In genomic region chr5:109141499-109142200, GRCh38 we compare ENCODE assay signal across 16 cellular contexts.
A peak's percentile ranks its signal among the peaks of the same experiment; 100 is the strongest.
DNase-seq lines count a peak whose midpoint lies in the region; ATAC-seq and TF ChIP-seq lines count a peak whose summit lies in the region.
"Had no signal": no experiment of that assay in that cellular context is flagged by ENCODE, and none has a peak within 500 bp of the region (broad histone marks: within the 10 kb centered on the region; RNA-seq: fewer than 3 reads in every experiment).

No MANE protein-coding gene starts in this region.

- TF ChIP-seq POLR2A in IMR-90 (IDR thresholded peaks at IDR 0.05; ENCODE audit: low read depth, low read length): no peak

- in situ Hi-C loops in IMR-90 (cut with MboI; ENCODE audit: low sequenced_read_pairs): no loop called here
- in situ Hi-C loops in astrocyte of the cerebellum (cut with HindIII; ENCODE audit: low sequenced_read_pairs): no loop called here

- H3K79me1 ChIP-seq in IMR-90 (ENCODE audit: low read depth in 1 of 2, low read length in 2 of 2): no peaks in the 10 kb centered on the region; a peak in 2 of 4 replicates

- peak; percentile 35 for TF ChIP-seq CTCF in AG04450 (IDR thresholded peaks at IDR 0.05; ENCODE audit: low read depth, low read length)
- TF ChIP-seq CTCF in IMR-90 (conservative IDR thresholded peaks at IDR 0.05; ENCODE audit: low read depth, low read length): no peak
- TF ChIP-seq CTCF in astrocyte of the cerebellum (IDR thresholded peaks at IDR 0.05; ENCODE audit: low read depth, low read length, missing control alignments): peak; percentile 26

- H4K20me1 ChIP-seq in IMR-90 (ENCODE audit: insufficient read depth, low read length): no peaks in the 10 kb centered on the region

- no TSS peak for BruUV-seq in IMR-90 (replicated peaks; lab: Mats Ljungman, UMichigan)

- H3K36me3 Mint-ChIP-seq in activated T-cell treated with anti-CD3 and anti-CD28 coated beads, Interleukin-2, amount 50 U/mL, for 72 hours (ENCODE audit: insufficient read depth in 2 of 2): no peaks in the 10 kb centered on the region

- no peak for DNase-seq in AG04450 (ENCODE audit: low read depth, low spot score)
- peak; percentile 66 for DNase-seq in IMR-90
- DNase-seq in astrocyte of the cerebellum (ENCODE audit: low read depth): no peak
- peak; percentile 69 for DNase-seq in iris pigment epithelial cell (ENCODE audit: low read depth)
- DNase-seq in activated T-cell treated with anti-CD3 and anti-CD28 coated beads, Interleukin-2, amount 50 U/mL, for 72 hours: no peak
- DNase-seq in stimulated activated CD4-positive, alpha-beta T cell treated with anti-CD3 and anti-CD28 coated beads, Interleukin-4, amount 100 ng/mL, for 24 hours: no peak
- DNase-seq in NCI-H2029 (lab: John Stamatoyannopoulos, UW): no peak
- DNase-seq: activated CD4-positive, alpha-beta memory T cell treated with anti-CD3 and anti-CD28 coated beads, Interleukin-2, amount 10 ng/mL, durations not matched to agents 7 days and 5 days; amygdala; cortex of kidney; NCI-H187 treated with DMSO at 0.1 percent for 48 hours; NCI-H526; posterior cingulate gyrus had no signal

- intact Hi-C loops in IMR-90 (cut with micrococcal nuclease): no loop called here

- POLR2A ChIA-PET in AG04450 (lab: Yijun Ruan, JAX): no interaction called here
- POLR2A ChIA-PET in IMR-90 (lab: Charles Lee; ENCODE audit: unreplicated experiment): no interaction called here

- H3K27me3 Mint-ChIP-seq in activated T-cell treated with anti-CD3 and anti-CD28 coated beads, Interleukin-2, amount 50 U/mL, for 72 hours (ENCODE audit: low read depth): no peaks in the 10 kb centered on the region
- H3K27me3 Mint-ChIP-seq: activated CD4-positive, alpha-beta memory T cell treated with anti-CD3 and anti-CD28 coated beads, Interleukin-2, amount 10 ng/mL, durations not matched to agents 7 days and 5 days; activated T-helper 17 cell treated with anti-CD3 and anti-CD28 coated beads, Interleukin-2, amount 50 U/mL, for 72 hours had no signal

- H3K9me1 ChIP-seq in IMR-90 (ENCODE audit: insufficient read depth, low read length): no peaks in the 10 kb centered on the region

- no peak for TF ChIP-seq RAD21 in IMR-90 (IDR thresholded peaks at IDR 0.05; ENCODE audit: low read length)

- H3K9me3 Mint-ChIP-seq in activated T-cell treated with anti-CD3 and anti-CD28 coated beads, Interleukin-2, amount 50 U/mL, for 72 hours: no peaks in the 10 kb centered on the region
- H3K9me3 Mint-ChIP-seq: activated CD4-positive, alpha-beta memory T cell treated with anti-CD3 and anti-CD28 coated beads, Interleukin-2, amount 10 ng/mL, durations not matched to agents 7 days and 5 days; activated T-helper 17 cell treated with anti-CD3 and anti-CD28 coated beads, Interleukin-2, amount 50 U/mL, for 72 hours; T-helper 2 cell treated with Interferon-gamma antibody and Interleukin-4, amounts not matched to agents 5 μg/mL and 100 μg/mL, for 36 hours had no signal

- no peak overlapping the region for H3K9ac ChIP-seq in IMR-90 (ENCODE audit: low read depth, low read length)

- CTCF ChIA-PET in AG04450 (lab: Charles Lee) (interaction anchor here (1.0 kb wide), 1 partner anchor 10 kb away, joined by 3 read pairs; no protein-coding TSS in a partner anchor), IMR-90 (lab: Yijun Ruan, JAX) (interaction anchor here (0.6 to 1.2 kb wide), 3 partner anchors 9 to 55 kb away, joined by 3 to 7 read pairs (median 7); no protein-coding TSS in a partner anchor)

- H3K27ac Mint-ChIP-seq in activated T-cell treated with anti-CD3 and anti-CD28 coated beads, Interleukin-2, amount 50 U/mL, for 72 hours: no peak overlapping the region
- H3K27ac Mint-ChIP-seq: activated CD4-positive, alpha-beta memory T cell treated with anti-CD3 and anti-CD28 coated beads, Interleukin-2, amount 10 ng/mL, durations not matched to agents 7 days and 5 days; activated T-helper 17 cell treated with anti-CD3 and anti-CD28 coated beads, Interleukin-2, amount 50 U/mL, for 72 hours; T-helper 2 cell treated with Interferon-gamma antibody and Interleukin-4, amounts not matched to agents 5 μg/mL and 100 μg/mL, for 36 hours had no signal

- H3K4me1 Mint-ChIP-seq in activated T-cell treated with anti-CD3 and anti-CD28 coated beads, Interleukin-2, amount 50 U/mL, for 72 hours (ENCODE audit: low read depth): no peaks in the 10 kb centered on the region
- H3K4me1 Mint-ChIP-seq: activated CD4-positive, alpha-beta memory T cell treated with anti-CD3 and anti-CD28 coated beads, Interleukin-2, amount 10 ng/mL, durations not matched to agents 7 days and 5 days; activated T-helper 17 cell treated with anti-CD3 and anti-CD28 coated beads, Interleukin-2, amount 50 U/mL, for 72 hours had no signal

- H3K36me3 ChIP-seq in IMR-90 (ENCODE audit: control insufficient read depth, insufficient read depth, low read length): no peaks in the 10 kb centered on the region

- ATAC-seq in IMR-90 (ENCODE audit: low read depth): peak; percentile 38
- ATAC-seq in activated T-cell treated with anti-CD3 and anti-CD28 coated beads, Interleukin-2, amount 50 U/mL, for 72 hours (replicated peaks in 1 of 2): no peak
- no peak for ATAC-seq in HG02678 (IDR thresholded peaks at IDR 0.05; ENCODE audit: unreplicated experiment)
- ATAC-seq: activated T-helper 17 cell treated with anti-CD3 and anti-CD28 coated beads, Interleukin-2, amount 50 U/mL, for 72 hours had no signal

- dilution Hi-C loops in IMR-90 (cut with HindIII; ENCODE audit: low sequenced_read_pairs, unreplicated experiment): no loop called here

- H3K23ac ChIP-seq in IMR-90 (ENCODE audit: low read depth, low read length): no peak overlapping the region

- peaks cover 7% of the 10 kb centered on the region for H3K4me1 ChIP-seq in IMR-90 (ENCODE audit: control insufficient read depth, insufficient read depth, low read length)

- no peak overlapping the region for H2BK5ac ChIP-seq in IMR-90 (ENCODE audit: low read depth, low read length, poor library complexity, severe bottlenecking)

- H4K91ac ChIP-seq in IMR-90 (ENCODE audit: insufficient read depth, low read depth, low read length): no peak overlapping the region

- H2AFZ ChIP-seq in IMR-90 (replicated peaks; ENCODE audit: low read length, poor library complexity): no peak overlapping the region

- H4K8ac ChIP-seq in IMR-90 (ENCODE audit: low read depth in 2 of 2, low read length in 2 of 2): no peak overlapping the region

- H4K5ac ChIP-seq in IMR-90 (ENCODE audit: low read depth, low read length): no peak overlapping the region

- no peak overlapping the region for H3K27ac ChIP-seq in AG04450 (ENCODE audit: low read depth, low read length)
- no peak overlapping the region for H3K27ac ChIP-seq in IMR-90 (ENCODE audit: insufficient read depth, low read length)

- no peak overlapping the region for H2AK9ac ChIP-seq in IMR-90 (replicated peaks; ENCODE audit: low read depth, low read length, poor library complexity)

- no peaks in the 10 kb centered on the region for H3K27me3 ChIP-seq in AG04450 (ENCODE audit: control insufficient read depth, insufficient read depth, low read length)
- H3K27me3 ChIP-seq in IMR-90 (ENCODE audit: control insufficient read depth, insufficient read depth, low read length): no peaks in the 10 kb centered on the region

- H3K18ac ChIP-seq in IMR-90 (ENCODE audit: low read depth, low read length): no peak overlapping the region

- no peak overlapping the region for H3K4me3 Mint-ChIP-seq in activated T-cell treated with anti-CD3 and anti-CD28 coated beads, Interleukin-2, amount 50 U/mL, for 72 hours
- H3K4me3 Mint-ChIP-seq: activated CD4-positive, alpha-beta memory T cell treated with anti-CD3 and anti-CD28 coated beads, Interleukin-2, amount 10 ng/mL, durations not matched to agents 7 days and 5 days; activated T-helper 17 cell treated with anti-CD3 and anti-CD28 coated beads, Interleukin-2, amount 50 U/mL, for 72 hours; T-helper 2 cell treated with Interferon-gamma antibody and Interleukin-4, amounts not matched to agents 5 μg/mL and 100 μg/mL, for 36 hours had no signal

- H2BK120ac ChIP-seq in IMR-90 (ENCODE audit: low read depth, low read length): no peak overlapping the region

- H3K4me2 ChIP-seq in IMR-90 (ENCODE audit: low read depth, low read length): no peak overlapping the region

- H2BK20ac ChIP-seq in IMR-90 (ENCODE audit: low read depth, low read length): no peak overlapping the region

- H3K9me3 ChIP-seq in AG04450 (ENCODE audit: control insufficient read depth, insufficient read depth, low read length): no peaks in the 10 kb centered on the region
- no peaks in the 10 kb centered on the region for H3K9me3 ChIP-seq in IMR-90 (ENCODE audit: control insufficient read depth, insufficient read depth, low read length)

- no peak overlapping the region for H2BK15ac ChIP-seq in IMR-90 (ENCODE audit: low read depth, low read length)

- H3K56ac ChIP-seq in IMR-90 (ENCODE audit: extremely low read depth, insufficient read depth, low read length): no peak overlapping the region

- H3K4me3 ChIP-seq in AG04450 (ENCODE audit: low read depth, low read length) (no peak overlapping the region), IMR-90 (ENCODE audit: insufficient read depth, low read depth, low read length) (no peak overlapping the region), astrocyte of the cerebellum (ENCODE audit: low read depth, low read length) (no peak overlapping the region)

- H3K4ac ChIP-seq in IMR-90 (ENCODE audit: low read depth, low read length): no peak overlapping the region

- no peak overlapping the region for H3K14ac ChIP-seq in IMR-90 (replicated peaks; ENCODE audit: low read depth, low read length)

- WGBS in IMR-90 (ENCODE audit: extremely low coverage in 2 of 2, insufficient read length in 1 of 2), 2 experiments: no CpG with 5 or more reads among the region's 4 CpGs

- H2AK5ac ChIP-seq in IMR-90 (ENCODE audit: low read depth, low read length): no peak overlapping the region

TF ChIP-seq in IMR-90, 13 proteins besides CTCF, POLR2A, EP300 and RAD21:
- TF ChIP-seq BHLHE40 (IDR thresholded peaks at IDR 0.05; ENCODE audit: low read depth, low read length): no peak
- TF ChIP-seq USF2 (IDR thresholded peaks at IDR 0.05; ENCODE audit: low read depth, low read length): no peak
- TF ChIP-seq SMC3 (IDR thresholded peaks at IDR 0.05; ENCODE audit: low read depth, low read length): no peak
- TF ChIP-seq RFX5 (IDR thresholded peaks at IDR 0.05; ENCODE audit: low read depth, low read length): no peak
- TF ChIP-seq MAZ (IDR thresholded peaks at IDR 0.05; ENCODE audit: borderline replicate concordance, low read depth, low read length): no peak
TF ChIP-seq in IMR-90: peak in this region for 0.

Comparison
In these comparisons a context has a peak if more than half of its experiments do, and no peak if none do; other contexts are left out.
1. DNase-seq: peak in IMR-90 (single experiment) and iris pigment epithelial cell (single experiment); none in AG04450 (single experiment), astrocyte of the cerebellum (single experiment), activated T-cell treated with anti-CD3 and anti-CD28 coated beads, Interleukin-2, amount 50 U/mL, for 72 hours (0 of 2), stimulated activated CD4-positive, alpha-beta T cell treated with anti-CD3 and anti-CD28 coated beads, Interleukin-4, amount 100 ng/mL, for 24 hours (single experiment) and NCI-H2029 (single experiment).